Comparison of ENCODE assay signal across 16 cellular contexts in genomic region chr1:210151063-210151672, GRCh38.
"Had no signal": no experiment of that assay in that cellular context is flagged by ENCODE, and none has a peak within 500 bp of the region (broad histone marks: within the 10 kb centered on the region; RNA-seq: fewer than 3 reads in every experiment).

No MANE protein-coding gene starts in this region.

- H3K9me3 Mint-ChIP-seq: activated naive CD8-positive, alpha-beta T cell treated with anti-CD3 and anti-CD28 coated beads for 36 hours; dendritic cell treated with granulocyte-macrophage colony-stimulating factor and Interleukin-4, amounts not matched to agents 40 ng/mL and 50 ng/mL, for 4 days; memory B cell; neural progenitor cell had no signal

- DNase-seq: activated CD4-positive, alpha-beta T cell treated with anti-CD3 and anti-CD28 coated beads, Interleukin-2, amount 50 U/mL, for 48 hours; activated gamma-delta T cell treated with Interleukin-2 at 50 U/mL for 16 hours; activated naive CD8-positive, alpha-beta T cell treated with anti-CD3 and anti-CD28 coated beads for 36 hours; amniotic stem cell; effector memory CD4-positive, alpha-beta T cell; heart right ventricle; mucosa of descending colon; naive B cell; right cardiac atrium; stimulated activated CD4-positive, alpha-beta T cell treated with anti-CD3 and anti-CD28 coated beads, Interleukin-2, amount 100 ng/mL, for 24 hours; stimulated activated naive CD4-positive, alpha-beta T cell treated with Interleukin-2 at 50 U/mL for 16 hours; thyroid gland had no signal

- H3K36me3 Mint-ChIP-seq: activated naive CD8-positive, alpha-beta T cell treated with anti-CD3 and anti-CD28 coated beads for 36 hours; memory B cell; naive B cell; neural progenitor cell had no signal

- H3K4me3 Mint-ChIP-seq: activated naive CD8-positive, alpha-beta T cell treated with anti-CD3 and anti-CD28 coated beads for 36 hours; dendritic cell treated with granulocyte-macrophage colony-stimulating factor and Interleukin-4, amounts not matched to agents 40 ng/mL and 50 ng/mL, for 4 days; memory B cell; naive B cell; neural progenitor cell had no signal

- H3K27ac Mint-ChIP-seq: activated naive CD8-positive, alpha-beta T cell treated with anti-CD3 and anti-CD28 coated beads for 36 hours; dendritic cell treated with granulocyte-macrophage colony-stimulating factor and Interleukin-4, amounts not matched to agents 40 ng/mL and 50 ng/mL, for 4 days; memory B cell; naive B cell; neural progenitor cell; progenitor cell of endocrine pancreas had no signal

- H3K27me3 Mint-ChIP-seq: dendritic cell treated with granulocyte-macrophage colony-stimulating factor and Interleukin-4, amounts not matched to agents 40 ng/mL and 50 ng/mL, for 4 days; progenitor cell of endocrine pancreas had no signal

- H3K4me1 Mint-ChIP-seq: activated naive CD8-positive, alpha-beta T cell treated with anti-CD3 and anti-CD28 coated beads for 36 hours; memory B cell; naive B cell; neural progenitor cell had no signal
